Comparison of ENCODE assay signal across 18 cellular contexts in genomic region chr15:98891301-98891700, GRCh38.
DNase-seq lines count a peak whose midpoint lies in the region; ATAC-seq, FAIRE-seq and TF ChIP-seq lines count a peak whose summit lies in the region.
"Had no signal": no experiment of that assay in that cellular context is flagged by ENCODE, and none has a peak within 500 bp of the region (broad histone marks: within the 10 kb centered on the region; RNA-seq: fewer than 3 reads in every experiment).

No MANE protein-coding gene starts in this region.

- peak overlapping the region in 1 of 2 experiments; percentile 94 for H3K14ac ChIP-seq in mesenchymal stem cell (ENCODE audit: low read length in 2 of 2)

- H3K36me3 ChIP-seq in K562 (ENCODE audit: control insufficient read depth, insufficient read depth, low read length) (no peaks in the 10 kb centered on the region), mesenchymal stem cell (ENCODE audit: control insufficient read depth in 1 of 2, insufficient read depth in 2 of 2, low read depth in 1 of 2, low read length in 2 of 2) (peaks cover 3 to 12% of the 10 kb centered on the region in 2 experiments)

- no peaks in the 10 kb centered on the region for H3K79me2 ChIP-seq in K562 (ENCODE audit: control insufficient read depth, insufficient read depth, low read length)

- H4K8ac ChIP-seq in mesenchymal stem cell (ENCODE audit: low read length), result peak overlapping the region; percentile 79

- H3K27ac ChIP-seq in K562 (ENCODE audit: extremely low read depth, low read depth, low read length) (no peak overlapping the region), mesenchymal stem cell (ENCODE audit: low read length, poor library complexity, severe bottlenecking) (peak overlapping the region; percentile 98)
- H3K27ac ChIP-seq: BLaER1 had no signal

- peaks cover 1% of the 10 kb centered on the region; the same call in 1 of the 2 replicates for H3K27me3 Mint-ChIP-seq in HFFc6 (ENCODE audit: insufficient read depth)

- no peaks in the 10 kb centered on the region for H3K9me3 ChIP-seq in K562 (replicated peaks; ENCODE audit: control insufficient read depth, insufficient read depth, low read depth, low read length)
- H3K9me3 ChIP-seq in mesenchymal stem cell (ENCODE audit: control insufficient read depth, low read length), result no peaks in the 10 kb centered on the region

- TF ChIP-seq CTCF in HFFc6 (IDR thresholded peaks at IDR 0.05) (no peak), K562 (IDR thresholded peaks at IDR 0.05 in 2 of 3, conservative IDR thresholded peaks at IDR 0.05 in 1 of 3; ENCODE audit: insufficient read depth in 2 of 3, low read depth in 1 of 3, low read length in 3 of 3) (peak in 1 of 3 experiments; percentile 14; a peak in 1 of 6 replicates), GM20000 (IDR thresholded peaks at IDR 0.05; ENCODE audit: extremely low read depth, missing control alignments) (no peak)

- H3K4me3 Mint-ChIP-seq in HFFc6, result no peak overlapping the region
- H3K4me3 Mint-ChIP-seq: CD8-positive, alpha-beta memory T cell had no signal

- H4K20me1 ChIP-seq in K562 (replicated peaks; ENCODE audit: control insufficient read depth, insufficient read depth, low read length), result peaks cover 8% of the 10 kb centered on the region; the same call in 1 of the 2 replicates

- H3K4me2 ChIP-seq in K562 (ENCODE audit: insufficient read depth, low read length) (no peak overlapping the region), mesenchymal stem cell (ENCODE audit: low read length, poor library complexity, severe bottlenecking) (no peak overlapping the region)
- H3K4me2 ChIP-seq: BLaER1 had no signal

- TF ChIP-seq EP300 in K562 (IDR thresholded peaks at IDR 0.05; ENCODE audit: low read length), result no peak

- H3K4me3 ChIP-seq in K562, result no peak overlapping the region
- no peak overlapping the region for H3K4me3 ChIP-seq in mesenchymal stem cell (ENCODE audit: insufficient read depth in 1 of 2, low read depth in 1 of 2, low read length in 2 of 2)
- H3K4me3 ChIP-seq: BLaER1 had no signal

- BruUV-seq in K562 (replicated peaks; lab: Mats Ljungman, UMichigan), result no TSS peak

- H3K36me3 Mint-ChIP-seq in HFFc6 (ENCODE audit: low read depth), result peaks cover 19% of the 10 kb centered on the region
- H3K36me3 Mint-ChIP-seq: CD8-positive, alpha-beta memory T cell had no signal

- H2BK120ac ChIP-seq in mesenchymal stem cell (ENCODE audit: low read depth, low read length), result no peak overlapping the region

- H3K79me1 ChIP-seq in mesenchymal stem cell (replicated peaks; ENCODE audit: low read length, poor library complexity, severe bottlenecking), result peaks cover 27% of the 10 kb centered on the region

- DNase-seq in HFFc6 (no peak), K562 (ENCODE audit: extremely low read depth in 1 of 4, low spot score in 3 of 4) (no peak), mesenchymal stem cell (no peak), urothelium cell line (ENCODE audit: low spot score) (no peak), GM20000 (ENCODE audit: low spot score) (no peak), NOMO-1 (lab: John Stamatoyannopoulos, UW; ENCODE audit: unreplicated experiment in 2 of 2) (no peak), globus pallidus (ENCODE audit: low spot score) (no peak)
- DNase-seq: CD8-positive, alpha-beta memory T cell; KG1; NCI-H1092; NCI-H2107; NCI-H345; PC-3; Right ventricle myocardium superior had no signal

- intact Hi-C loops in K562 (cut with micrococcal nuclease), result loop anchor here (10.0 kb wide), 1 partner anchor 164 kb away; no protein-coding TSS in a partner anchor

- peak overlapping the region; percentile 34 to 99 for H2BK12ac ChIP-seq in mesenchymal stem cell (ENCODE audit: low read length in 2 of 2)

- peak overlapping the region; percentile 50 to 96 for H3K18ac ChIP-seq in mesenchymal stem cell (ENCODE audit: low read depth in 1 of 2, low read length in 2 of 2)

- H2BK5ac ChIP-seq in mesenchymal stem cell (ENCODE audit: low read depth, low read length, poor library complexity, severe bottlenecking), result peak overlapping the region; percentile 91

- no peak for TF ChIP-seq RAD21 in K562 (CRISPR knock-in tag; conservative IDR thresholded peaks at IDR 0.05 in 1 of 2, IDR thresholded peaks at IDR 0.05 in 1 of 2)

- peaks cover 78% of the 10 kb centered on the region for H3K4me1 Mint-ChIP-seq in HFFc6 (ENCODE audit: low read depth)
- H3K4me1 Mint-ChIP-seq: CD8-positive, alpha-beta memory T cell had no signal

- peaks cover 0 to 4% of the 10 kb centered on the region in 2 experiments; a peak in 1 of 5 replicates for H3K4me1 ChIP-seq in K562 (replicated peaks in 1 of 2; ENCODE audit: control insufficient read depth in 2 of 2, insufficient read depth in 2 of 2, low read length in 2 of 2)
- H3K4me1 ChIP-seq in mesenchymal stem cell (ENCODE audit: control insufficient read depth, insufficient read depth, low read depth, low read length), result peaks cover 18% of the 10 kb centered on the region

- H3K27me3 ChIP-seq in K562 (ENCODE audit: control insufficient read depth in 2 of 2, insufficient read depth in 2 of 2, low read length in 2 of 2) (peaks cover 17 to 36% of the 10 kb centered on the region in 2 experiments; a peak in 4 of 5 replicates), mesenchymal stem cell (ENCODE audit: control insufficient read depth in 1 of 2, insufficient read depth in 1 of 2, low read length in 2 of 2) (no peaks in the 10 kb centered on the region)
- H3K27me3 ChIP-seq: BLaER1 had no signal

- 4% methylated on average over 31 of the region's 31 CpGs for WGBS in K562 (ENCODE audit: insufficient coverage, low coverage, missing lambda C conversion rate)
- WGBS in mesenchymal stem cell, result 98% methylated on average over 29 of the region's 31 CpGs

- no peak for TF ChIP-seq POLR2A in K562 (conservative IDR thresholded peaks at IDR 0.05)

- FAIRE-seq in K562 (lab: Jason Lieb, UNC), result no peak
- peak; percentile 48 for FAIRE-seq in urothelium cell line (lab: Jason Lieb, UNC)
- FAIRE-seq: HTR-8/SVneo had no signal

- CTCF ChIA-PET in K562 (lab: Yijun Ruan, JAX; ENCODE audit: low intra/inter-chr PET ratio), result no interaction called here

- H2BK15ac ChIP-seq in mesenchymal stem cell (ENCODE audit: low read depth, poor library complexity, severe bottlenecking), result no peak overlapping the region

- no peaks in the 10 kb centered on the region for H3K9me1 ChIP-seq in K562 (ENCODE audit: control insufficient read depth, insufficient read depth, low read length)

- H4K91ac ChIP-seq in mesenchymal stem cell (ENCODE audit: low read length), result peak overlapping the region; percentile 76

- H3K23ac ChIP-seq in mesenchymal stem cell (ENCODE audit: low read length in 2 of 2), result no peak overlapping the region

- peak overlapping the region; percentile 99 for H3K27ac Mint-ChIP-seq in HFFc6
- H3K27ac Mint-ChIP-seq: CD8-positive, alpha-beta memory T cell had no signal

- no peaks in the 10 kb centered on the region for H3K9me3 Mint-ChIP-seq in HFFc6
- H3K9me3 Mint-ChIP-seq: CD8-positive, alpha-beta memory T cell had no signal

- POLR2A ChIA-PET in K562 (lab: Yijun Ruan, JAX), result no interaction called here

- peak overlapping the region; percentile 62 to 96 for H3K4ac ChIP-seq in mesenchymal stem cell (ENCODE audit: low read depth in 1 of 2, low read length in 2 of 2)

- no peak overlapping the region for H3K9ac ChIP-seq in K562 (ENCODE audit: insufficient read depth in 1 of 2, low read depth in 2 of 2, low read length in 2 of 2)
- no peak overlapping the region for H3K9ac ChIP-seq in mesenchymal stem cell (ENCODE audit: low read length)
- H3K9ac ChIP-seq: BLaER1 had no signal

- ATAC-seq in K562, result peak; percentile 61
- ATAC-seq: HCT116, PC-3, SK-N-SH treated with all-trans-retinoic acid at 6 μM for 48 hours had no signal

- H2AFZ ChIP-seq in K562 (ENCODE audit: low read depth, low read length) (no peak overlapping the region), mesenchymal stem cell (ENCODE audit: low read depth, low read length) (no peak overlapping the region)

- in situ Hi-C loops in K562 (cut with MboI), result no loop called here

- peak overlapping the region; percentile 55 for H2AK5ac ChIP-seq in mesenchymal stem cell (ENCODE audit: low read length, severe bottlenecking)

TF ChIP-seq in K562, 482 proteins besides CTCF, POLR2A, EP300 and RAD21:
- TF ChIP-seq E2F8 (IDR thresholded peaks at IDR 0.05; ENCODE audit: low read depth, partially characterized antibody), result no peak
- no peak for TF ChIP-seq ZNF764 (CRISPR knock-in tag; IDR thresholded peaks at IDR 0.05; ENCODE audit: low read depth)
- no peak for TF ChIP-seq NUFIP1 (IDR thresholded peaks at IDR 0.05; ENCODE audit: partially characterized antibody)
- no peak for TF ChIP-seq ZNF444 (CRISPR knock-in tag; IDR thresholded peaks at IDR 0.05)
- TF ChIP-seq SIX5 (IDR thresholded peaks at IDR 0.05; ENCODE audit: borderline replicate concordance in 1 of 2, insufficient read depth in 1 of 2, low read depth in 1 of 2, low read length in 2 of 2), result no peak
- no peak for TF ChIP-seq BRCA1 (IDR thresholded peaks at IDR 0.05)
- TF ChIP-seq BRCA1 (CRISPR knock-in tag; IDR thresholded peaks at IDR 0.05), result no peak
- TF ChIP-seq ZFX (CRISPR knock-in tag; IDR thresholded peaks at IDR 0.05), result no peak
- no peak for TF ChIP-seq JUNB (CRISPR knock-in tag; conservative IDR thresholded peaks at IDR 0.05)
- no peak for TF ChIP-seq ZNF445 (CRISPR knock-in tag; IDR thresholded peaks at IDR 0.05; ENCODE audit: low read depth)
- no peak for TF ChIP-seq PRPF4 (IDR thresholded peaks at IDR 0.05; ENCODE audit: insufficient read depth, low read depth, low read length, poor library complexity, severe bottlenecking)
- TF ChIP-seq KDM4B (IDR thresholded peaks at IDR 0.05; ENCODE audit: borderline replicate concordance in 2 of 2, low read depth in 1 of 2), result no peak
- TF ChIP-seq HMGN3 (IDR thresholded peaks at IDR 0.05; ENCODE audit: borderline replicate concordance, extremely low read depth, insufficient read length, low read depth, low read length), result no peak
TF ChIP-seq in K562: peak in this region for 0.
